Comparison of ENCODE assay signal across 8 cellular contexts in the genomic region with DNA sequence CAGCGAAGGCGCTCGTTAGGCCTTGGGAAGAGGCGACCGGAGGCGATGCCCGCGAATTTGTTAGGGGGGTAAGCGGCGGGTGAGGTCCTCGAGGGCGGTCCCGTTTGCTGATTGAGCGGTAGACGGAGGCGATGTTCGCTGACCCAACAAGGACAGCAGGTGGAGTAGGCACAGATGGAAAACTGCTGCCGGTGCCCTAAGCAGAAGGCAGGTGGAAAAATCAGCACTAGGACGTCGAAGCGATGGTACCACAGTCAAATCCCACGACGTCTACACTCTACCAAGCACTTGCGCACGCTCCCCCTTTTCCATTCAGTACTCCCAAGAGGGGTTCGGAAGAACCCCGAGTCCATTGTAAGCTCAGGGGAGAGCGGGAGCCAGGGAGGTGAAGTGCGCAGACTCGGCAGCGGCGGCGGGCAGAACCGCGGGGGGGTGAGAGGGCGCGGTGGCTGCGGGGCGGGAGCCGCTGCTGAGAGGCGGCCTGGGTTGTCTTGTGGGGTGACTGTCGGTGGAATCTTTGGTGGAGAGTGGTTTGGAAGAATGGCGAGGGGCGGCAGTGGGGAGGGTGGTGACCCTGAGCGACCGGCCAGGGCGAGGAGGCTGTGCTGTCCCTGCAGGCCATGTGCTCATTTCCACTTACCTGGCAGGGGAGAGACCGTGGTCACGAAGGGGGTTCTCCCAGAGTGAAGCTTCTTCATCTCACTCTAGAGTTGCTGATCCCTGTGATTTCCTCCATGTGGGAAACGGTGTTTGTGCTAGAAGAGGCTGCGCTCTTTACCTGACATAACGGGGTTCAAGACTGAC. TPM values are rescaled to one million over a fixed set of nuclear protein-coding genes. Genes with fewer than 3 reads are reported as not detected.
DNase-seq lines count a peak whose midpoint lies in the region; ATAC-seq and TF ChIP-seq lines count a peak whose summit lies in the region.
"Not testable (repeated sequence)": the region's sequence is repeated elsewhere in the genome, so short reads cannot be mapped to it uniquely, and the experiment has no call there.

No MANE protein-coding gene starts in this region.

- not testable (repeated sequence) for H3K27me3 ChIP-seq in right atrium auricular region
- H3K27me3 ChIP-seq in transverse colon, result peaks cover 53% of the 10 kb centered on the region

- not testable (repeated sequence) for TF ChIP-seq EP300 in transverse colon (IDR thresholded peaks at IDR 0.05; ENCODE audit: low read depth)

- not testable (repeated sequence) for H3K9me3 ChIP-seq in right atrium auricular region, mucosa of descending colon, transverse colon

- not testable (repeated sequence) for H3K4me1 ChIP-seq in right atrium auricular region; mucosa of descending colon (ENCODE audit: low read depth); transverse colon

- peak; percentile 36 for DNase-seq in G401 (ENCODE audit: low spot score)
- peak in 3 of 5 experiments; percentile 19 to 53 (median 47) for DNase-seq in T-helper 2 cell
- DNase-seq in activated effector memory CD4-positive, alpha-beta T cell treated with anti-CD3 and anti-CD28 coated beads, Interleukin-2, amount 50 U/mL, for 16 hours, result peak; percentile 86
- not testable (repeated sequence) for DNase-seq in coronary artery (ENCODE audit: low spot score)
- DNase-seq in right atrium auricular region (ENCODE audit: low spot score), result peak; percentile 75
- peak; percentile 68 to 88 (median 87) for DNase-seq in mucosa of descending colon
- peak; percentile 26 to 32 for DNase-seq in stimulated activated CD4-positive, alpha-beta T cell treated with anti-CD3 and anti-CD28 coated beads, Interleukin-12 subunit alpha, Interleukin-12 subunit beta, amount 100 ng/mL, for 24 hours (ENCODE audit: low read depth in 2 of 2)
- peak; percentile 86 for DNase-seq in transverse colon

- in situ Hi-C loops in G401 (cut with HindIII; ENCODE audit: low sequenced_read_pairs); transverse colon (cut with MboI; ENCODE audit: low pct_ligation_motif_present in 1 of 4, low pct_unique_long_range_greater_than_20kb in 1 of 4, low sequenced_read_pairs in 3 of 4): not testable (repeated sequence)

- H3K4me3 ChIP-seq in coronary artery (peak overlapping the region; percentile 70), right atrium auricular region (peak overlapping the region; percentile 21 to 38), transverse colon (peak overlapping the region in 3 of 4 donors; percentile 5 to 38 (median 21))
- not testable (repeated sequence) for H3K4me3 ChIP-seq in mucosa of descending colon

- not testable (repeated sequence) for H3K27ac ChIP-seq in coronary artery, right atrium auricular region, transverse colon

- H3K36me3 ChIP-seq in right atrium auricular region; mucosa of descending colon (ENCODE audit: low read depth); transverse colon: not testable (repeated sequence)

- intact Hi-C loops in mucosa of descending colon (cut with DNase I, micrococcal nuclease); transverse colon (cut with DNase I; ENCODE audit: low total_unique reads): not testable (repeated sequence)

- not testable (repeated sequence) for TF ChIP-seq POLR2A in transverse colon (IDR thresholded peaks at IDR 0.05)

- ATAC-seq in mucosa of descending colon, result peak; percentile 74

- WGBS in transverse colon (ENCODE audit: low coverage in 1 of 2), 2 donors, result 36 to 42% methylated on average over 4 to 32 of the region's 52 CpGs

- TF ChIP-seq CTCF in coronary artery (IDR thresholded peaks at IDR 0.05); right atrium auricular region (IDR thresholded peaks at IDR 0.05); mucosa of descending colon (IDR thresholded peaks at IDR 0.05); transverse colon (IDR thresholded peaks at IDR 0.05): not testable (repeated sequence)

RNA-seq across cellular contexts. Expression of a gene that starts 22.5 kb away (rescaled TPM):
- total RNA-seq in G401 (2014; rRNA removed; shearing (Covaris generic)), result not detected in 2 replicates
- not detected for total RNA-seq in right atrium auricular region
- 1,000 to 10,000 TPM; 2,195 to 6,222 (median 2,378) TPM for total RNA-seq in mucosa of descending colon
- under 1 TPM in 3 of 4 donors, not detected in 1; under 0.01 TPM for total RNA-seq in transverse colon

RNA-seq across cellular contexts. Expression of a gene that starts 48.5 kb away (rescaled TPM):
- 29.7 and 64.4 TPM in 2 replicates for total RNA-seq in G401 (2014; rRNA removed; shearing (Covaris generic))
- total RNA-seq in right atrium auricular region (10 to 100 TPM; 10.0 to 11.7 TPM), mucosa of descending colon (10 to 100 TPM; 12.2 to 32.5 (median 16.8) TPM), transverse colon (100 to 1,000 TPM in 1 of 4 donors, 10 to 100 TPM in 3; 13.0 to 149 (median 23.7) TPM)

Comparison
In these comparisons a context has a peak if more than half of its experiments do, and no peak if none do; other contexts are left out.
1. RNA of a gene that starts 22.5 kb away (total RNA-seq): 2,195 to 6,222 TPM in mucosa of descending colon; not detected in G401, not detected in right atrium auricular region and under 0.01 TPM in transverse colon; every median in the first group is over 1,000 times any median in the second.